1 cellular context compared by ENCODE assay signal in genomic region chr10:49844775-49845561, GRCh38.
TF ChIP-seq lines count a peak whose summit lies in the region.

No MANE protein-coding gene starts in this region.

TF ChIP-seq in HEK293, 187 proteins besides CTCF, POLR2A, EP300 and RAD21 (continued from another document):
- peak; percentile 56; the same call in 1 of the 2 replicates for TF ChIP-seq BCL6B (tag by site-specific recombination; IDR thresholded peaks at IDR 0.05)
- no peak for TF ChIP-seq YY1 (tag by site-specific recombination; IDR thresholded peaks at IDR 0.05)
